1 cellular context compared by ENCODE assay signal in genomic region chr3:191369081-191370010, GRCh38.
A peak's percentile ranks its signal among the peaks of the same experiment; 100 is the strongest.
TF ChIP-seq lines count a peak whose summit lies in the region.

No MANE protein-coding gene starts in this region.

TF ChIP-seq in GM23338, 12 proteins besides CTCF, POLR2A, EP300 and RAD21 (continued from another document):
- TF ChIP-seq JUNB (IDR thresholded peaks at IDR 0.05; ENCODE audit: unreplicated experiment) (no peak), NANOG (IDR thresholded peaks at IDR 0.05; ENCODE audit: borderline replicate concordance) (peak; percentile 69), ETS1 (IDR thresholded peaks at IDR 0.05) (no peak), EZH2 (IDR thresholded peaks at IDR 0.05; ENCODE audit: low read depth, unreplicated experiment) (no peak)
